Comparison of ENCODE assay signal across 18 cellular contexts in the genomic region with DNA sequence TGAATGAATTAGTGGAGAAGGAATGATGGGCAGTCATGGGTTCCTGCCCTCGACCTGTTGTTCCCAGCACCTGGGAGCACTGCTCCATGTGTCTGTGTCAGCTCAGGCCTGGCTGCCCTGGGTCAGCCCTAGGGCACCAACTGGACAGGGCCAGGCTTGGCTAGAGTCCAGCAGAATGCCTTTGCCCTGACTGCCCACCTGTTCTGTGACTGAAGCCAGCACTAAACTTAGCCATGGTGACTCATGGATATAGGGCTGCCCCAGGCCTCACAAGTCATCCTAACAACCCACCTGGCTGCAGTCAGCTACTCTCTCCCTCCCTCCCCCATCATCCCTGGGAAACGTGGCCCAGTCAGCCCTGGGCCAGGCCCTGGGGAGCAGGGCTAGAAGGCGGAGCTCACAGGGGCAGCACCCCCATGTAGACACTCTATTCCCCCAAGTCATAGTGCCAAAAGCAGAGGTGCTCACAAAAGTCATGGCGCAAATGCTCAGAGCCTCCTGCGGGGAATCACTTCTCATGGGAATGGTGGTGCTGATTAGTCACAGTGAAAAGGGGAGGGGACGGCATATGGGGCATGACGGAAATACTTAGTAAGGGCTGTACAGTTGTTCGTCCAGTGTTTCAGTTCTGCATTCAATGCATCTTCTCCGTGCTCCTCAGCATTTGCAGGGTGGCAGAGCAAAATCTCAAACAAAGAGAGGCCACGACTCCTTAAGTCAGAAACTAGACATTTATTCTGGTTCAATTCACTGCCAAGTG. TPM values are rescaled to one million over a fixed set of nuclear protein-coding genes. Genes with fewer than 3 reads are reported as not detected.
A peak's percentile ranks its signal among the peaks of the same experiment; 100 is the strongest.
DNase-seq lines count a peak whose midpoint lies in the region; ATAC-seq, FAIRE-seq and TF ChIP-seq lines count a peak whose summit lies in the region.
"Had no signal": no experiment of that assay in that cellular context is flagged by ENCODE, and none has a peak within 500 bp of the region (broad histone marks: within the 10 kb centered on the region; RNA-seq: fewer than 3 reads in every experiment).

No MANE protein-coding gene starts in this region.

- CTCF ChIA-PET in HEK293 (lab: Yijun Ruan, JAX) (interaction anchor here (0.6 to 2.3 kb wide), 2 partner anchors 15 to 49 kb away, joined by 3 to 8 read pairs; no protein-coding TSS in a partner anchor), SK-N-SH (lab: Yijun Ruan, JAX) (no interaction called here)
- CTCF ChIA-PET in CD4-positive, alpha-beta T cell (lab: Charles Lee) = no interaction called here

- intact Hi-C loops in kidney (cut with DNase I) = no loop called here
- intact Hi-C loops in CD4-positive, alpha-beta T cell (cut with DNase I, micrococcal nuclease) = no loop called here

- H3K36me3 ChIP-seq in HEK293 (ENCODE audit: control insufficient read depth in 2 of 2, insufficient read depth in 1 of 2, low read length in 2 of 2) (no peaks in the 10 kb centered on the region), kidney (ENCODE audit: control insufficient read depth in 1 of 2, insufficient read depth in 2 of 2, low read length in 2 of 2) (no peaks in the 10 kb centered on the region), SK-N-SH (replicated peaks in 1 of 2; ENCODE audit: control insufficient read depth in 1 of 2, insufficient read depth in 2 of 2, low read length in 1 of 2) (no peaks in the 10 kb centered on the region)
- H3K36me3 ChIP-seq: heart right ventricle, tibial artery had no signal

- H3K9me2 ChIP-seq in SK-N-SH = no peaks in the 10 kb centered on the region

- no peaks in the 10 kb centered on the region for H3K79me2 ChIP-seq in SK-N-SH (ENCODE audit: insufficient read depth)

- H3K27me3 ChIP-seq in CD4-positive, alpha-beta T cell (ENCODE audit: control insufficient read depth, insufficient read depth, low read length) = peaks cover 3% of the 10 kb centered on the region
- no peaks in the 10 kb centered on the region for H3K27me3 ChIP-seq in SK-N-SH (ENCODE audit: insufficient read depth)
- H3K27me3 ChIP-seq: tibial artery had no signal

- 58% methylated on average over 9 of the region's 10 CpGs for WGBS in SK-N-SH (ENCODE audit: low lambda C conversion rate)

- no peaks in the 10 kb centered on the region for H3K4me1 Mint-ChIP-seq in CD4-positive, alpha-beta T cell (ENCODE audit: low read depth)
- H3K4me1 Mint-ChIP-seq: activated naive CD8-positive, alpha-beta T cell treated with anti-CD3 and anti-CD28 coated beads, Interleukin-2, amount 50 U/mL, for 24 hours; central memory CD8-positive, alpha-beta T cell had no signal

- POLR2A ChIA-PET in HEK293 (lab: Yijun Ruan, JAX) = interaction anchor here (0.6 to 1.2 kb wide), 2 partner anchors 53 to 1091 kb away, joined by 4 read pairs; a partner anchor contains a TSS
- POLR2A ChIA-PET in CD4-positive, alpha-beta T cell (lab: Charles Lee) = no interaction called here
- POLR2A ChIA-PET in SK-N-SH (lab: Yijun Ruan, JAX) = no interaction called here

- no peak for ATAC-seq in CD4-positive, alpha-beta T cell (ENCODE audit: poor library complexity)
- ATAC-seq in GM19023 (IDR thresholded peaks at IDR 0.05; ENCODE audit: unreplicated experiment) = no peak
- ATAC-seq: activated naive CD8-positive, alpha-beta T cell treated with anti-CD3 and anti-CD28 coated beads, Interleukin-2, amount 50 U/mL, for 24 hours; CD8-positive, alpha-beta T cell had no signal

- H3K4me3 ChIP-seq in HEK293 (ENCODE audit: low read depth, low read length) (no peak overlapping the region), kidney (ENCODE audit: low read length in 2 of 2) (no peak overlapping the region), SK-N-SH (ENCODE audit: low read depth in 2 of 2, low read length in 1 of 2) (no peak overlapping the region)
- H3K4me3 ChIP-seq: heart right ventricle, tibial artery had no signal

- no peaks in the 10 kb centered on the region for H3K27me3 Mint-ChIP-seq in CD4-positive, alpha-beta T cell
- H3K27me3 Mint-ChIP-seq: activated naive CD8-positive, alpha-beta T cell treated with anti-CD3 and anti-CD28 coated beads, Interleukin-2, amount 50 U/mL, for 24 hours; central memory CD8-positive, alpha-beta T cell had no signal

- no peaks in the 10 kb centered on the region for H3F3A ChIP-seq in SK-N-SH (replicated peaks; ENCODE audit: insufficient read depth)

- no peak for TF ChIP-seq RAD21 in SK-N-SH (IDR thresholded peaks at IDR 0.05; ENCODE audit: low read length)

- H3K27ac ChIP-seq in HEK293 (ENCODE audit: extremely low read depth, low read depth, low read length) = no peak overlapping the region
- H3K27ac ChIP-seq in kidney (ENCODE audit: low read depth in 2 of 2, low read length in 2 of 2) = no peak overlapping the region
- H3K27ac ChIP-seq in CD4-positive, alpha-beta T cell (ENCODE audit: low read depth, low read length) = no peak overlapping the region
- no peak overlapping the region for H3K27ac ChIP-seq in SK-N-SH (ENCODE audit: low read depth in 2 of 2, low read length in 1 of 2)
- H3K27ac ChIP-seq: heart right ventricle, tibial artery had no signal

- H3K9me3 ChIP-seq in HEK293 (ENCODE audit: control insufficient read depth, insufficient read depth, low read depth, low read length) = no peaks in the 10 kb centered on the region
- no peaks in the 10 kb centered on the region for H3K9me3 ChIP-seq in kidney (ENCODE audit: control insufficient read depth in 1 of 2, low read length in 2 of 2)
- no peaks in the 10 kb centered on the region for H3K9me3 ChIP-seq in CD4-positive, alpha-beta T cell (ENCODE audit: control insufficient read depth, low read length)
- no peaks in the 10 kb centered on the region for H3K9me3 ChIP-seq in SK-N-SH
- H3K9me3 ChIP-seq: heart right ventricle, tibial artery had no signal

- no peak for TF ChIP-seq CTCF in HEK293 (tag by site-specific recombination; IDR thresholded peaks at IDR 0.05)
- no peak for TF ChIP-seq CTCF in kidney (IDR thresholded peaks at IDR 0.05; ENCODE audit: borderline replicate concordance, extremely low read depth, insufficient read depth)
- no peak for TF ChIP-seq CTCF in CD4-positive, alpha-beta T cell (IDR thresholded peaks at IDR 0.05)
- TF ChIP-seq CTCF in SK-N-SH (IDR thresholded peaks at IDR 0.05) = no peak
- TF ChIP-seq CTCF in D721Med (IDR thresholded peaks at IDR 0.05; ENCODE audit: insufficient read depth, missing control alignments) = no peak

- H2AFZ ChIP-seq in SK-N-SH (ENCODE audit: low read depth) = no peak overlapping the region

- no peak for FAIRE-seq in kidney (lab: Jason Lieb, UNC)
- FAIRE-seq in D721Med (lab: Jason Lieb, UNC) = no peak
- FAIRE-seq: GM19239 had no signal

- DNase-seq in A172 (ENCODE audit: low spot score) = peak; percentile 79
- peak; percentile 95 for DNase-seq in RPMI8226
- DNase-seq in kidney = peak; percentile 74
- no peak for DNase-seq in CD4-positive, alpha-beta T cell
- DNase-seq in SK-N-SH = no peak
- DNase-seq in D721Med (ENCODE audit: insufficient read length, low spot score) = no peak
- DNase-seq: activated CD4-positive, alpha-beta T cell treated with anti-CD3 and anti-CD28 coated beads, Interleukin-2, amount 50 U/mL, for 1 hour; activated naive CD8-positive, alpha-beta T cell treated with anti-CD3 and anti-CD28 coated beads, Interleukin-2, amount 50 U/mL, for 24 hours; activated T-cell treated with anti-CD3 and anti-CD28 coated beads, Interleukin-2, amount 50 U/mL, for 48 hours; CD8-positive, alpha-beta T cell; heart right ventricle; NCI-H1417 treated with DMSO at 0.1 percent for 48 hours; tibial artery had no signal

- TF ChIP-seq EP300 in SK-N-SH (IDR thresholded peaks at IDR 0.05; ENCODE audit: borderline replicate concordance in 1 of 2, low read depth in 1 of 2, low read length in 1 of 2) = no peak

- H3K4me1 ChIP-seq in HEK293 (ENCODE audit: control insufficient read depth, insufficient read depth, low read length) (no peaks in the 10 kb centered on the region; the same call in 1 of the 2 replicates), kidney (ENCODE audit: control insufficient read depth in 1 of 2, insufficient read depth in 1 of 2, low read depth in 1 of 2, low read length in 2 of 2) (no peaks in the 10 kb centered on the region), SK-N-SH (ENCODE audit: control insufficient read depth in 1 of 2, insufficient read depth in 2 of 2, low read depth in 1 of 2, low read length in 1 of 2) (no peaks in the 10 kb centered on the region; a peak in 2 of 4 replicates)
- H3K4me1 ChIP-seq: heart right ventricle, tibial artery had no signal

- no peaks in the 10 kb centered on the region for H3K9me3 Mint-ChIP-seq in CD4-positive, alpha-beta T cell
- H3K9me3 Mint-ChIP-seq: activated naive CD8-positive, alpha-beta T cell treated with anti-CD3 and anti-CD28 coated beads, Interleukin-2, amount 50 U/mL, for 24 hours; CD8-positive, alpha-beta T cell; central memory CD8-positive, alpha-beta T cell had no signal

- H3K4me3 Mint-ChIP-seq in CD4-positive, alpha-beta T cell = no peak overlapping the region
- H3K4me3 Mint-ChIP-seq: activated naive CD8-positive, alpha-beta T cell treated with anti-CD3 and anti-CD28 coated beads, Interleukin-2, amount 50 U/mL, for 24 hours; CD8-positive, alpha-beta T cell; central memory CD8-positive, alpha-beta T cell had no signal

- H3K36me3 Mint-ChIP-seq in CD4-positive, alpha-beta T cell (ENCODE audit: low read depth) = no peaks in the 10 kb centered on the region
- H3K36me3 Mint-ChIP-seq: CD8-positive, alpha-beta T cell had no signal

- H3K27ac Mint-ChIP-seq in CD4-positive, alpha-beta T cell = no peak overlapping the region
- H3K27ac Mint-ChIP-seq: activated naive CD8-positive, alpha-beta T cell treated with anti-CD3 and anti-CD28 coated beads, Interleukin-2, amount 50 U/mL, for 24 hours; CD8-positive, alpha-beta T cell; progenitor cell of endocrine pancreas had no signal

- H3K4me2 ChIP-seq in SK-N-SH = no peak overlapping the region

- no peaks in the 10 kb centered on the region for H4K20me1 ChIP-seq in SK-N-SH (ENCODE audit: insufficient read depth)

- no peak overlapping the region for H3K9ac ChIP-seq in kidney (ENCODE audit: low read length in 2 of 2)
- no peak overlapping the region for H3K9ac ChIP-seq in SK-N-SH

TF ChIP-seq in HEK293, 187 proteins besides CTCF, POLR2A, EP300 and RAD21 (continues in another document):
- no peak for TF ChIP-seq ZNF664 (tag by site-specific recombination; IDR thresholded peaks at IDR 0.05)
- no peak for TF ChIP-seq ZNF791 (tag by site-specific recombination; IDR thresholded peaks at IDR 0.05)
- TF ChIP-seq KLF9 (tag by site-specific recombination; IDR thresholded peaks at IDR 0.05; ENCODE audit: low read depth) = no peak
- TF ChIP-seq ZNF404 (tag by site-specific recombination; IDR thresholded peaks at IDR 0.05) = no peak

TF ChIP-seq in SK-N-SH, 30 proteins besides CTCF, POLR2A, EP300 and RAD21 (continues in another document):
- TF ChIP-seq TAF1 (IDR thresholded peaks at IDR 0.05; ENCODE audit: borderline replicate concordance, low read depth, low read length) (no peak), YY1 (IDR thresholded peaks at IDR 0.05; ENCODE audit: low read depth) (no peak), TCF12 (IDR thresholded peaks at IDR 0.05) (no peak)

RNA-seq across cellular contexts. Expression of a gene that starts 52.0 kb away (rescaled TPM):
- 1.3 and 5.8 TPM in 2 replicates for total RNA-seq in A172 (2014; rRNA removed; shearing (Covaris generic))
- 3.5 TPM for total RNA-seq in kidney
- polyA plus RNA-seq in kidney (ENCODE audit: insufficient read depth, low read depth, low replicate concordance) (2.9 TPM), SK-N-SH (2012; rRNA removed) (not detected in 2 replicates)
- not detected for total RNA-seq in CD4-positive, alpha-beta T cell
- polyA plus RNA-seq in SK-N-SH (2012; cell fraction: cytosol; rRNA removed) = not detected in 2 replicates
- 0.09 TPM in 1 of 2 replicates, not detected in the other for polyA plus RNA-seq in SK-N-SH (2012; cell fraction: nucleus; rRNA removed)
- total RNA-seq: CD8-positive, alpha-beta T cell had no signal

Comparison
In these comparisons a context has a peak if more than half of its experiments do, and no peak if none do; other contexts are left out.
1. DNase-seq: peak in A172 (single experiment), RPMI8226 (single experiment) and kidney (single experiment); none in CD4-positive, alpha-beta T cell (0 of 10), SK-N-SH (single experiment) and D721Med (single experiment).